In the genomic region with DNA sequence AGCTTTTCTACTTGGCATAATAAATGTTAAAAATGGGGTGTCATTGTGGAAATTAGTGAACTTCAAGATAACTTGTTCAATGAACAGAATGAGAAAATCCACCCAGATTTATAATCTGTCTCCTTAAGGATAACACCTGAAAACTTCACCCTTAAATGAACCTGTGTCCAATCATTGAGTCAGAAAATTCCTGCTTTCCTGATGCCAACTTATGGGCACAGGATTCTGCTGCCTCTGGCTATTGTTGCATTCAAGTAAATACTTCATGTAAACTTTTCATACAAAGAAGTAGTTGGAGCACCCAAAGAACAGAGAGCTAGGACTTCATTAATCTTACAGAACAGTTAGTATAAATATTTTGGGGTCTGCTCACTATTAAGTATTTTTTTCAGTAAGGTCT, we compare ENCODE assay signal across 1 cellular context.
TF ChIP-seq lines count a peak whose summit lies in the region.

No MANE protein-coding gene starts in this region.

TF ChIP-seq in IMR-90, 13 proteins besides CTCF, POLR2A, EP300 and RAD21 (continued from another document):
- TF ChIP-seq RCOR1 (IDR thresholded peaks at IDR 0.05; ENCODE audit: insufficient replicate concordance, low read length) (no peak), RFX5 (IDR thresholded peaks at IDR 0.05; ENCODE audit: low read depth, low read length) (no peak), MXI1 (IDR thresholded peaks at IDR 0.05; ENCODE audit: borderline replicate concordance, low read depth, low read length) (no peak), NFE2L2 (IDR thresholded peaks at IDR 0.05; ENCODE audit: low read depth, low read length) (no peak), MAFK (IDR thresholded peaks at IDR 0.05; ENCODE audit: low read depth, low read length) (no peak), FOS (IDR thresholded peaks at IDR 0.05; ENCODE audit: low read depth, low read length) (no peak)
- TF ChIP-seq, protein P1, sequence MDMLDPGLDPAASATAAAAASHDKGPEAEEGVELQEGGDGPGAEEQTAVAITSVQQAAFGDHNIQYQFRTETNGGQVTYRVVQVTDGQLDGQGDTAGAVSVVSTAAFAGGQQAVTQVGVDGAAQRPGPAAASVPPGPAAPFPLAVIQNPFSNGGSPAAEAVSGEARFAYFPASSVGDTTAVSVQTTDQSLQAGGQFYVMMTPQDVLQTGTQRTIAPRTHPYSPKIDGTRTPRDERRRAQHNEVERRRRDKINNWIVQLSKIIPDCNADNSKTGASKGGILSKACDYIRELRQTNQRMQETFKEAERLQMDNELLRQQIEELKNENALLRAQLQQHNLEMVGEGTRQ (IDR thresholded peaks at IDR 0.05; ENCODE audit: low read depth, low read length), result no peak
